ENCODE assay signal across 10 cellular contexts in the genomic region with DNA sequence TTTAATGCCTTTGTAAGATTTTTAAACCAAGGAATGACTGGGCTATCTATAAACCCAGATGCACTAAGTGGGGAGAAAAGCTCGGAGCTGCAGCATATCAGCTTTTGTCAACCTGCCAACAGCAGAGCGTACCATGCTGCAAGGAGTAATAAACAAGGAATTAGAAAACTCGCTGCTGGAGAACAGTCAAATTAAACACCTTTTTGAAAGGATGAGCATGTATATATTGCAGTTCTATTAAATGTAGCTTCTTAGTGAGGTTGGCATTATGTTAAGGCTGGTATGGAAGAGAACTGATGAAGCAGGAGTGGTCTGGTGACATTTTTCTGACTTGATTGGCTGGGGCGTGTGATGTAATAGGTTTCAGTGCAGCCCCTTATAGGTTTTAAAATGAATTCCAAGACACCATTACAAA.
DNase-seq lines count a peak whose midpoint lies in the region; ATAC-seq and TF ChIP-seq lines count a peak whose summit lies in the region.
"Had no signal": no experiment of that assay in that cellular context is flagged by ENCODE, and none has a peak within 500 bp of the region (broad histone marks: within the 10 kb centered on the region; RNA-seq: fewer than 3 reads in every experiment).

No MANE protein-coding gene starts in this region.

- H3K4me1 ChIP-seq in upper lobe of right lung: peaks cover 63% of the 10 kb centered on the region

- H3K4me3 Mint-ChIP-seq in neural crest cell: peak overlapping the region; percentile 87

- no peak overlapping the region for H3K4me3 ChIP-seq in upper lobe of right lung

- no peaks in the 10 kb centered on the region for H3K27me3 ChIP-seq in upper lobe of right lung

- no peak overlapping the region for H3K27ac ChIP-seq in upper lobe of right lung

- H3K9me3 ChIP-seq in upper lobe of right lung: no peaks in the 10 kb centered on the region

- peaks cover 16% of the 10 kb centered on the region for H3K36me3 Mint-ChIP-seq in neural crest cell (ENCODE audit: low read depth)

- H3K27ac Mint-ChIP-seq in neural crest cell (ENCODE audit: unreplicated experiment): peak overlapping the region; percentile 50

- TF ChIP-seq CTCF in neural crest cell (conservative IDR thresholded peaks at IDR 0.05) (no peak), upper lobe of right lung (IDR thresholded peaks at IDR 0.05) (no peak)

- peaks cover 64% of the 10 kb centered on the region for H3K4me1 Mint-ChIP-seq in neural crest cell

- DNase-seq in AG08395 (ENCODE audit: low spot score): peak; percentile 38
- DNase-seq in OCI-M1 (lab: John Stamatoyannopoulos, UW): peak; percentile 43
- peak; percentile 43 for DNase-seq in fibroblast of the conjunctiva (ENCODE audit: low read depth)
- DNase-seq in neural crest cell (ENCODE audit: low read depth, low spot score): no peak
- DNase-seq in SHP77 treated with DMSO at 0.1 percent for 48 hours (lab: John Stamatoyannopoulos, UW): no peak
- no peak for DNase-seq in NCI-H1436 treated with DMSO at 0.1 percent for 48 hours (lab: John Stamatoyannopoulos, UW)
- DNase-seq in upper lobe of right lung: no peak
- DNase-seq: DMS153, H7 had no signal

- intact Hi-C loops in upper lobe of right lung (cut with DNase I): no loop called here

- H3K36me3 ChIP-seq in upper lobe of right lung: peaks cover 39% of the 10 kb centered on the region

- H3K27me3 Mint-ChIP-seq in neural crest cell (ENCODE audit: low read depth): no peaks in the 10 kb centered on the region

- no peaks in the 10 kb centered on the region for H3K9me3 Mint-ChIP-seq in neural crest cell

- ATAC-seq in HG02884 (IDR thresholded peaks at IDR 0.05; ENCODE audit: unreplicated experiment) (no peak), upper lobe of right lung (no peak)

Comparison
In these comparisons a context has a peak if more than half of its experiments do, and no peak if none do; other contexts are left out.
1. DNase-seq: peak in AG08395 (single experiment), OCI-M1 (single experiment) and fibroblast of the conjunctiva (single experiment); none in neural crest cell (single experiment), SHP77 treated with DMSO at 0.1 percent for 48 hours (single experiment), NCI-H1436 treated with DMSO at 0.1 percent for 48 hours (single experiment) and upper lobe of right lung (single experiment).